ENCODE assay signal across 15 cellular contexts in the genomic region with DNA sequence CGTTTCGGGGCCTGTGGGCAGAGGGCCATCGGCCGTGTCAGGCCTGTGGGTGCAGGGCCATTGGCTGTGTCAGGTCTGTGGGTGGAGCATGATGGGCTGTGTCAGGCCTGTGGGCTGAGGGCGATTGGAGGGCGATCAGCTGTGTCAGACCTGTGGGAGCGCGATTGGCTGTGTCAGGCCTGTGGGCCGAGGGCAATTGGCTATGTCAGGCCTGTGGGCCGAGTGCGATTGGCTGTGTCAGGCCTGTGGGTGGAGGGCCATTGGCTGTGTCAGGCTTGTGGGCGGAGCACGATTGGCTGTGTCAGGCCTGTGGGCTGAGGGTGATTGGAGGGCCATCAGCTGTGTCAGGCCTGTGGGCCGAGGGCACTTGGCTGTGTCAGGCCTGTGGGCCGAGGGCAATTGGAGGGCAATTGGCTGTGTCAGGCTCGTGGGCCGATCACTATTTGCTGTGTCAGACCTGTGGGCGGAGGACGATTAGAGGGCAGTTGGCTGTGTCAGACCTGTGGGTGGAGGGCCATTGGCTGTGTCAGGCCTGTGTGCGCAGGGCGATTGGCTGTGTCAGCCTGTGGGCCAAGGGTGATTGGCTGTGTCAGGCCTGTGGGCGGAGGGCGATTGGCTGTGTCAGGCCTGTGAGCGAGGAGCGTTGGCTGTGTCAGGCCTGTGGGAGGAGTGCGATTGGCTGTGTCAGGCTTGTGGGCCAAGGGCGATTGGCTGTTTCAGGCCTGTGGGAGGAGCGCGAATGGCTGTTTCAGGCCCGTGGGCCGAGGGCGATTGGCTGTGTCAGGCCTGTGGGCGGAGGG. TPM values are rescaled to one million over a fixed set of nuclear protein-coding genes. Genes with fewer than 3 reads are reported as not detected.
DNase-seq lines count a peak whose midpoint lies in the region; ATAC-seq and TF ChIP-seq lines count a peak whose summit lies in the region.
"Had no signal": no experiment of that assay in that cellular context is flagged by ENCODE, and none has a peak within 500 bp of the region (broad histone marks: within the 10 kb centered on the region; RNA-seq: fewer than 3 reads in every experiment).

No MANE protein-coding gene starts in this region.

- H3K4me3 Mint-ChIP-seq in H9 (no peak overlapping the region), progenitor cell of endocrine pancreas (ENCODE audit: low read depth) (no peak overlapping the region)
- no peak overlapping the region for H3K4me3 Mint-ChIP-seq in activated naive CD4-positive, alpha-beta T cell treated with anti-CD3 and anti-CD28 coated beads for 36 hours
- H3K4me3 Mint-ChIP-seq: CD4-positive, CD25-positive, alpha-beta regulatory T cell; stimulated activated memory B cell treated with anti-CD40 and anti-IgM and Interleukin-4, amounts not matched to agents 10 μg/mL and 1 μg/mL and 100 μg/mL, for 72 hours had no signal

- TF ChIP-seq CTCF in H9 (conservative IDR thresholded peaks at IDR 0.05), result no peak
- no peak for TF ChIP-seq CTCF in RWPE1 (conservative IDR thresholded peaks at IDR 0.05; ENCODE audit: low read depth)
- TF ChIP-seq CTCF in cardiac muscle cell (IDR thresholded peaks at IDR 0.05; ENCODE audit: low read depth, low read length), result no peak
- no peak for TF ChIP-seq CTCF in progenitor cell of endocrine pancreas (IDR thresholded peaks at IDR 0.05; ENCODE audit: unreplicated experiment)

- H2AFZ ChIP-seq in H9 (ENCODE audit: low read length), result no peak overlapping the region

- H3K9me3 ChIP-seq in H9 (ENCODE audit: control insufficient read depth, low read depth, low read length) (peaks cover 7% of the 10 kb centered on the region), cardiac muscle cell (ENCODE audit: low read depth) (no peaks in the 10 kb centered on the region)

- POLR2A ChIA-PET in RWPE1 (lab: Yijun Ruan, JAX; ENCODE audit: low non-redundant PET), result no interaction called here

- no peak overlapping the region for H3K18ac ChIP-seq in H9 (ENCODE audit: insufficient read length, low read depth, low read length)

- no peaks in the 10 kb centered on the region; a peak in 1 of 5 replicates for H3K9me3 Mint-ChIP-seq in H9
- no peaks in the 10 kb centered on the region for H3K9me3 Mint-ChIP-seq in progenitor cell of endocrine pancreas (ENCODE audit: low read depth)
- H3K9me3 Mint-ChIP-seq in activated naive CD4-positive, alpha-beta T cell treated with anti-CD3 and anti-CD28 coated beads for 36 hours, result no peaks in the 10 kb centered on the region
- H3K9me3 Mint-ChIP-seq: stimulated activated memory B cell treated with anti-CD40 and anti-IgM and Interleukin-4, amounts not matched to agents 10 μg/mL and 1 μg/mL and 100 μg/mL, for 72 hours had no signal

- peaks cover 21% of the 10 kb centered on the region for H3K36me3 ChIP-seq in cardiac muscle cell

- no peak overlapping the region for H2BK15ac ChIP-seq in H9 (ENCODE audit: low read depth, low read length)

- CTCF ChIA-PET in RWPE1 (lab: Yijun Ruan, JAX), result no interaction called here
- CTCF ChIA-PET in activated naive CD4-positive, alpha-beta T cell treated with anti-CD3 and anti-CD28 coated beads for 36 hours (lab: Charles Lee), result no interaction called here

- no peaks in the 10 kb centered on the region for H3K27me3 ChIP-seq in H9 (ENCODE audit: insufficient read depth, low read length)
- no peaks in the 10 kb centered on the region for H3K27me3 ChIP-seq in cardiac muscle cell

- H3K36me3 Mint-ChIP-seq in H9 (ENCODE audit: insufficient read depth in 1 of 3, low read depth in 3 of 3), result peaks cover 8 to 27% (median 18%) of the 10 kb centered on the region in 3 experiments; a peak in 6 of 7 replicates
- H3K36me3 Mint-ChIP-seq in progenitor cell of endocrine pancreas (ENCODE audit: insufficient read depth), result peaks cover 13% of the 10 kb centered on the region
- peaks cover 6% of the 10 kb centered on the region for H3K36me3 Mint-ChIP-seq in activated naive CD4-positive, alpha-beta T cell treated with anti-CD3 and anti-CD28 coated beads for 36 hours (ENCODE audit: low read depth)

- no peak overlapping the region for H2AK5ac ChIP-seq in H9 (ENCODE audit: insufficient read length, low read length)

- no peak overlapping the region for H3K14ac ChIP-seq in H9 (ENCODE audit: insufficient read depth, low read length)

- H3K4me1 ChIP-seq in H9 (ENCODE audit: insufficient read depth, low read length) (no peaks in the 10 kb centered on the region), cardiac muscle cell (ENCODE audit: low read depth) (no peaks in the 10 kb centered on the region)

- no peak overlapping the region for H3K4me3 ChIP-seq in cardiac muscle cell

- H3K27ac Mint-ChIP-seq in H9 (peak overlapping the region; percentile 26 to 88 (median 67); a peak in 6 of 7 replicates), progenitor cell of endocrine pancreas (peak overlapping the region; percentile 83)
- no peak overlapping the region for H3K27ac Mint-ChIP-seq in activated naive CD4-positive, alpha-beta T cell treated with anti-CD3 and anti-CD28 coated beads for 36 hours
- H3K27ac Mint-ChIP-seq: stimulated activated memory B cell treated with anti-CD40 and anti-IgM and Interleukin-4, amounts not matched to agents 10 μg/mL and 1 μg/mL and 100 μg/mL, for 72 hours had no signal

- DNase-seq in H9 (peak; percentile 49), RWPE1 (ENCODE audit: low spot score) (no peak), cardiac muscle cell (ENCODE audit: low read depth in 1 of 2, low spot score in 1 of 2) (no peak), progenitor cell of endocrine pancreas (ENCODE audit: low spot score, unreplicated experiment) (no peak), left colon (no peak), mesenteric fat pad (ENCODE audit: low spot score) (no peak)
- no peak for DNase-seq in activated naive CD4-positive, alpha-beta T cell treated with anti-CD3 and anti-CD28 coated beads for 36 hours
- DNase-seq: CD4-positive, CD25-positive, alpha-beta regulatory T cell; effector CD4-positive, alpha-beta T cell; foreskin fibroblast; KG1; NCI-H526 treated with DMSO at 0.1 percent for 48 hours; stimulated activated CD4-positive, alpha-beta T cell treated with anti-CD3 and anti-CD28 coated beads, Interleukin-4, amount 100 ng/mL, for 4 hours; T1000 had no signal

- H3K4me1 Mint-ChIP-seq in H9, result 0 out of 4 replicates have a peak, but pooled peaks cover 0 to 2% of the 10 kb centered on the region in 2 experiments
- H3K4me1 Mint-ChIP-seq in progenitor cell of endocrine pancreas (ENCODE audit: low read depth), result no peaks in the 10 kb centered on the region
- H3K4me1 Mint-ChIP-seq in activated naive CD4-positive, alpha-beta T cell treated with anti-CD3 and anti-CD28 coated beads for 36 hours (ENCODE audit: low read depth), result no peaks in the 10 kb centered on the region

- H3T11ph ChIP-seq in H9 (ENCODE audit: low read length), result no peak overlapping the region

- H3K4ac ChIP-seq in H9 (ENCODE audit: low read depth, low read length), result no peak overlapping the region

- no peaks in the 10 kb centered on the region for H3K23me2 ChIP-seq in H9 (ENCODE audit: insufficient read length, low read depth, low read length, poor library complexity, severe bottlenecking)

- no peaks in the 10 kb centered on the region for H3K79me1 ChIP-seq in H9 (ENCODE audit: insufficient read depth, low read depth, low read length, poor library complexity, severe bottlenecking)

- H2BK12ac ChIP-seq in H9 (ENCODE audit: insufficient read length, low read depth, low read length), result no peak overlapping the region

- H4K20me1 ChIP-seq in H9 (ENCODE audit: control insufficient read depth, insufficient read depth, insufficient read length), result no peaks in the 10 kb centered on the region

- no peak overlapping the region for H2BK20ac ChIP-seq in H9 (ENCODE audit: low read depth, low read length, poor library complexity, severe bottlenecking)

- intact Hi-C loops in left colon (cut with DNase I, micrococcal nuclease), result no loop called here
- intact Hi-C loops in activated naive CD4-positive, alpha-beta T cell treated with anti-CD3 and anti-CD28 coated beads for 36 hours (cut with micrococcal nuclease), result no loop called here

- no peak overlapping the region for H3K56ac ChIP-seq in H9 (ENCODE audit: insufficient read length, low read depth, low read length)

- H2BK5ac ChIP-seq in H9 (ENCODE audit: insufficient read length, low read length), result no peak overlapping the region

- H3K27ac ChIP-seq in H9 (ENCODE audit: insufficient read length, low read depth, low read length), result no peak overlapping the region
- H3K27ac ChIP-seq in RWPE1, result peak overlapping the region; percentile 11; the same call in 1 of the 2 replicates
- H3K27ac ChIP-seq in cardiac muscle cell, result peak overlapping the region; percentile 49

- H3K23ac ChIP-seq in H9 (ENCODE audit: insufficient read length, low read depth, low read length), result no peak overlapping the region

- ATAC-seq in left colon, result no peak
- ATAC-seq: stimulated activated memory B cell treated with anti-CD40 and anti-IgM and Interleukin-4, amounts not matched to agents 10 μg/mL and 1 μg/mL and 100 μg/mL, for 72 hours had no signal

- H2BK120ac ChIP-seq in H9 (ENCODE audit: low read depth, low read length, poor library complexity, severe bottlenecking), result no peak overlapping the region

- H4K5ac ChIP-seq in H9 (ENCODE audit: insufficient read length, low read depth, low read length), result no peak overlapping the region

- WGBS in H9 (ENCODE audit: extremely low coverage, insufficient read length, low lambda C conversion rate), result no CpG with 5 or more reads among the region's 33 CpGs

- no peak overlapping the region for H3K9ac ChIP-seq in H9 (ENCODE audit: extremely low read depth, insufficient read length, low read length)

- no peak overlapping the region for H4K8ac ChIP-seq in H9 (replicated peaks; ENCODE audit: insufficient read length, low read depth, low read length)

- H3K4me2 ChIP-seq in H9 (ENCODE audit: insufficient read depth, insufficient read length, low read length), result no peak overlapping the region

- H3K79me2 ChIP-seq in H9 (ENCODE audit: insufficient read depth, low read length), result no peaks in the 10 kb centered on the region

- H4K91ac ChIP-seq in H9 (ENCODE audit: insufficient read length, low read depth, low read length), result no peak overlapping the region

- H3K27me3 Mint-ChIP-seq in H9 (ENCODE audit: low read depth), result no peaks in the 10 kb centered on the region
- no peaks in the 10 kb centered on the region for H3K27me3 Mint-ChIP-seq in progenitor cell of endocrine pancreas
- H3K27me3 Mint-ChIP-seq in activated naive CD4-positive, alpha-beta T cell treated with anti-CD3 and anti-CD28 coated beads for 36 hours (ENCODE audit: low read depth), result no peaks in the 10 kb centered on the region
- H3K27me3 Mint-ChIP-seq: CD4-positive, CD25-positive, alpha-beta regulatory T cell; stimulated activated memory B cell treated with anti-CD40 and anti-IgM and Interleukin-4, amounts not matched to agents 10 μg/mL and 1 μg/mL and 100 μg/mL, for 72 hours had no signal

RNA-seq across cellular contexts. Expression of gene DYNC2I1, which starts 54.1 kb away (rescaled TPM):
- total RNA-seq in H9 (2021) (11.5 and 13.2 TPM in 2 replicates), cardiac muscle cell (13.1 and 22.4 TPM in 2 replicates), progenitor cell of endocrine pancreas (37.3 and 39.7 TPM in 2 replicates), left colon (10 to 100 TPM; 20.6 to 22.2 TPM), mesenteric fat pad (20.3 TPM)
- 36.9 and 42.4 TPM in 2 replicates for polyA plus RNA-seq in cardiac muscle cell
- 1 to 10 TPM; 8.0 to 8.5 TPM for total RNA-seq in activated naive CD4-positive, alpha-beta T cell treated with anti-CD3 and anti-CD28 coated beads for 36 hours
